In the genomic region with DNA sequence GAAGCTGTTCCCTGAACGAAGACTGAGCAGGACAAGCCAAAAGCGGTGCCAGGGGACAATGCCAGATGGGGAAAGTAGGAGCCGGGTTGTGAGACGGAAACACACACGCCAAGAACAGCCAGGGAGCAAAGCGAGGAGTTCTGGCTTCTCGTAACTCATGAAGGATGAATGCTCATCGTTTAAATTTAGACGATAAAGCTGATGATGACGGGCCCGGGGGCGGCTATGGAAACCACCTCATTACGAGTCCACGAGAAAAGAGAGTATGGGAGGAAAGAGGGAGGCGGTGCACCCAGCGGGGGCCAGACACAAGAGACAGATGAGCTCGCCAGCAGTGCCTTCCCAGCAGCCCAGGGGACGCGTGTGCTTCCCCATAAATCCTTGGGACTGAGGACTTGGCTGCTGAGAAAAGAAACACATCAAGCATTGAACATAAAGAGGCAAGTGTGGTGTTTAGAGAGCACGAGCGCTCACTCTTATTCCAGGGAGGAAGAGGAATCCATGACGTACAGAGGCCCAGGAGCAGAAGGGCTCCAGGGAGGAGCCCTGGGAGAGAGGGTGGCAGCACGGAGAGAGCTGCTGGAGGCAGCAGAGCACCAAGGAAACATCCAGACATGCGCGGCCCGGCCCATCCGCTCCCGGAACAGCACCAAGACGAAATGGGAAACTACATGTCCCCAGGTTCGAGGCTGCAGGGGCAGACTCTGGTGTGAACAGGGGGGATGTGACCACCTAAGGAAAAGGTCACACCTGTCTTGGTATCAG, we compare ENCODE assay signal across 12 cellular contexts.
DNase-seq lines count a peak whose midpoint lies in the region; ATAC-seq and TF ChIP-seq lines count a peak whose summit lies in the region.
"Had no signal": no experiment of that assay in that cellular context is flagged by ENCODE, and none has a peak within 500 bp of the region (broad histone marks: within the 10 kb centered on the region; RNA-seq: fewer than 3 reads in every experiment).

No MANE protein-coding gene starts in this region.

- no peaks in the 10 kb centered on the region for H3K27me3 ChIP-seq in CD8-positive, alpha-beta T cell (ENCODE audit: insufficient read depth, low read length)

- no peaks in the 10 kb centered on the region for H3K27me3 Mint-ChIP-seq in activated CD8-positive, alpha-beta T cell treated with anti-CD3 and anti-CD28 coated beads for 36 hours
- H3K27me3 Mint-ChIP-seq in activated CD8-positive, alpha-beta T cell treated with anti-CD3 and anti-CD28 coated beads, Interleukin-2, amount 10 ng/mL, durations not matched to agents 7 days and 5 days (ENCODE audit: low read depth): no peaks in the 10 kb centered on the region
- no peaks in the 10 kb centered on the region for H3K27me3 Mint-ChIP-seq in CD8-positive, alpha-beta T cell (ENCODE audit: low read depth)
- H3K27me3 Mint-ChIP-seq in type B pancreatic cell: no peaks in the 10 kb centered on the region

- POLR2A ChIA-PET in activated CD8-positive, alpha-beta T cell treated with anti-CD3 and anti-CD28 coated beads for 36 hours (lab: Charles Lee): no interaction called here
- POLR2A ChIA-PET in activated CD8-positive, alpha-beta T cell treated with anti-CD3 and anti-CD28 coated beads, Interleukin-2, amount 10 ng/mL, durations not matched to agents 7 days and 5 days (lab: Charles Lee): no interaction called here
- POLR2A ChIA-PET in CD8-positive, alpha-beta T cell (lab: Charles Lee): no interaction called here

- no peak for ATAC-seq in activated CD8-positive, alpha-beta T cell treated with anti-CD3 and anti-CD28 coated beads for 36 hours
- ATAC-seq in activated CD8-positive, alpha-beta T cell treated with anti-CD3 and anti-CD28 coated beads, Interleukin-2, amount 10 ng/mL, durations not matched to agents 7 days and 5 days: no peak
- no peak for ATAC-seq in CD8-positive, alpha-beta T cell
- ATAC-seq: A549 had no signal

- H3K4me1 ChIP-seq in CD8-positive, alpha-beta T cell (ENCODE audit: insufficient read depth, low read length): peaks cover 11% of the 10 kb centered on the region
- H3K4me1 ChIP-seq: A549 had no signal

- no peak overlapping the region for H3K27ac Mint-ChIP-seq in activated CD8-positive, alpha-beta T cell treated with anti-CD3 and anti-CD28 coated beads for 36 hours
- H3K27ac Mint-ChIP-seq in activated CD8-positive, alpha-beta T cell treated with anti-CD3 and anti-CD28 coated beads, Interleukin-2, amount 10 ng/mL, durations not matched to agents 7 days and 5 days: no peak overlapping the region
- no peak overlapping the region for H3K27ac Mint-ChIP-seq in CD8-positive, alpha-beta T cell
- no peak overlapping the region for H3K27ac Mint-ChIP-seq in type B pancreatic cell

- H3K36me3 Mint-ChIP-seq in activated CD8-positive, alpha-beta T cell treated with anti-CD3 and anti-CD28 coated beads for 36 hours (ENCODE audit: low read depth): peaks cover 21% of the 10 kb centered on the region
- peaks cover 25% of the 10 kb centered on the region for H3K36me3 Mint-ChIP-seq in activated CD8-positive, alpha-beta T cell treated with anti-CD3 and anti-CD28 coated beads, Interleukin-2, amount 10 ng/mL, durations not matched to agents 7 days and 5 days (ENCODE audit: low read depth)
- H3K36me3 Mint-ChIP-seq in CD8-positive, alpha-beta T cell: peaks cover 74% of the 10 kb centered on the region
- H3K36me3 Mint-ChIP-seq in type B pancreatic cell: peaks cover 17% of the 10 kb centered on the region

- DNase-seq in activated CD8-positive, alpha-beta T cell treated with anti-CD3 and anti-CD28 coated beads for 36 hours: peak; percentile 23
- no peak for DNase-seq in activated CD8-positive, alpha-beta T cell treated with anti-CD3 and anti-CD28 coated beads, Interleukin-2, amount 10 ng/mL, durations not matched to agents 7 days and 5 days
- DNase-seq in anterior cingulate cortex (lab: John Stamatoyannopoulos, UW) (peak in 54 of 58 donors; percentile 13 to 93 (median 68)), midbrain (lab: John Stamatoyannopoulos, UW) (peak; percentile 34), substantia nigra (lab: John Stamatoyannopoulos, UW) (peak in 29 of 49 donors; percentile 12 to 83 (median 43)), type B pancreatic cell (ENCODE audit: extremely low spot score, unreplicated experiment) (no peak), NCI-H526 treated with DMSO at 0.1 percent for 48 hours (lab: John Stamatoyannopoulos, UW) (no peak)
- no peak for DNase-seq in CD8-positive, alpha-beta T cell
- DNase-seq: activated CD8-positive, alpha-beta memory T cell treated with anti-CD3 and anti-CD28 coated beads, Interleukin-2, amount 50 U/mL, for 48 hours; NCI-H69 had no signal

- no peaks in the 10 kb centered on the region for H3K9me3 ChIP-seq in CD8-positive, alpha-beta T cell (ENCODE audit: low read length)
- H3K9me3 ChIP-seq: A549 had no signal

- no peaks in the 10 kb centered on the region for H3K9me3 Mint-ChIP-seq in activated CD8-positive, alpha-beta T cell treated with anti-CD3 and anti-CD28 coated beads for 36 hours
- no peaks in the 10 kb centered on the region for H3K9me3 Mint-ChIP-seq in activated CD8-positive, alpha-beta T cell treated with anti-CD3 and anti-CD28 coated beads, Interleukin-2, amount 10 ng/mL, durations not matched to agents 7 days and 5 days (ENCODE audit: insufficient read depth)
- no peaks in the 10 kb centered on the region for H3K9me3 Mint-ChIP-seq in CD8-positive, alpha-beta T cell
- H3K9me3 Mint-ChIP-seq in type B pancreatic cell: no peaks in the 10 kb centered on the region
- H3K9me3 Mint-ChIP-seq: neural crest cell had no signal

- H3K4me3 Mint-ChIP-seq in activated CD8-positive, alpha-beta T cell treated with anti-CD3 and anti-CD28 coated beads for 36 hours: no peak overlapping the region
- no peak overlapping the region for H3K4me3 Mint-ChIP-seq in activated CD8-positive, alpha-beta T cell treated with anti-CD3 and anti-CD28 coated beads, Interleukin-2, amount 10 ng/mL, durations not matched to agents 7 days and 5 days
- no peak overlapping the region for H3K4me3 Mint-ChIP-seq in CD8-positive, alpha-beta T cell
- no peak overlapping the region for H3K4me3 Mint-ChIP-seq in type B pancreatic cell
- H3K4me3 Mint-ChIP-seq: neural crest cell had no signal

- peaks cover 42% of the 10 kb centered on the region for H3K36me3 ChIP-seq in CD8-positive, alpha-beta T cell (ENCODE audit: insufficient read depth, low read length)

- peak overlapping the region; percentile 18 for H3K27ac ChIP-seq in substantia nigra (ENCODE audit: low read depth, low read length, poor library complexity, severe bottlenecking)
- no peak overlapping the region for H3K27ac ChIP-seq in CD8-positive, alpha-beta T cell (ENCODE audit: low read depth, low read length)
- H3K27ac ChIP-seq: A549 had no signal

- CTCF ChIA-PET in activated CD8-positive, alpha-beta T cell treated with anti-CD3 and anti-CD28 coated beads for 36 hours (lab: Charles Lee): no interaction called here
- CTCF ChIA-PET in activated CD8-positive, alpha-beta T cell treated with anti-CD3 and anti-CD28 coated beads, Interleukin-2, amount 10 ng/mL, durations not matched to agents 7 days and 5 days (lab: Charles Lee): no interaction called here
- CTCF ChIA-PET in CD8-positive, alpha-beta T cell (lab: Charles Lee): no interaction called here

- no peak for TF ChIP-seq CTCF in activated CD8-positive, alpha-beta T cell treated with anti-CD3 and anti-CD28 coated beads for 36 hours (IDR thresholded peaks at IDR 0.05)
- TF ChIP-seq CTCF in CD8-positive, alpha-beta T cell (IDR thresholded peaks at IDR 0.05): no peak
- TF ChIP-seq CTCF in type B pancreatic cell (conservative IDR thresholded peaks at IDR 0.05): no peak

- H3K4me1 Mint-ChIP-seq in activated CD8-positive, alpha-beta T cell treated with anti-CD3 and anti-CD28 coated beads for 36 hours (ENCODE audit: low read depth): peaks cover 2% of the 10 kb centered on the region
- H3K4me1 Mint-ChIP-seq in activated CD8-positive, alpha-beta T cell treated with anti-CD3 and anti-CD28 coated beads, Interleukin-2, amount 10 ng/mL, durations not matched to agents 7 days and 5 days (ENCODE audit: low read depth): peaks cover 7% of the 10 kb centered on the region
- peaks cover 6% of the 10 kb centered on the region for H3K4me1 Mint-ChIP-seq in CD8-positive, alpha-beta T cell (ENCODE audit: low read depth)
- no peaks in the 10 kb centered on the region for H3K4me1 Mint-ChIP-seq in type B pancreatic cell (ENCODE audit: unreplicated experiment)
- H3K4me1 Mint-ChIP-seq: neural crest cell had no signal

- intact Hi-C loops in activated CD8-positive, alpha-beta T cell treated with anti-CD3 and anti-CD28 coated beads for 36 hours (cut with micrococcal nuclease): no loop called here
- intact Hi-C loops in CD8-positive, alpha-beta T cell (cut with DNase I, micrococcal nuclease): no loop called here

- no peak overlapping the region for H3K4me3 ChIP-seq in CD8-positive, alpha-beta T cell (ENCODE audit: low read depth, low read length)
- H3K4me3 ChIP-seq: A549 had no signal

Comparison
In these comparisons a context has a peak if more than half of its experiments do, and no peak if none do; other contexts are left out.
1. DNase-seq: peak in activated CD8-positive, alpha-beta T cell treated with anti-CD3 and anti-CD28 coated beads for 36 hours (single experiment), anterior cingulate cortex (54 of 58), midbrain (single experiment) and substantia nigra (29 of 49); none in activated CD8-positive, alpha-beta T cell treated with anti-CD3 and anti-CD28 coated beads, Interleukin-2, amount 10 ng/mL, durations not matched to agents 7 days and 5 days (single experiment), CD8-positive, alpha-beta T cell (0 of 7), type B pancreatic cell (single experiment) and NCI-H526 treated with DMSO at 0.1 percent for 48 hours (single experiment).